In the genomic region with DNA sequence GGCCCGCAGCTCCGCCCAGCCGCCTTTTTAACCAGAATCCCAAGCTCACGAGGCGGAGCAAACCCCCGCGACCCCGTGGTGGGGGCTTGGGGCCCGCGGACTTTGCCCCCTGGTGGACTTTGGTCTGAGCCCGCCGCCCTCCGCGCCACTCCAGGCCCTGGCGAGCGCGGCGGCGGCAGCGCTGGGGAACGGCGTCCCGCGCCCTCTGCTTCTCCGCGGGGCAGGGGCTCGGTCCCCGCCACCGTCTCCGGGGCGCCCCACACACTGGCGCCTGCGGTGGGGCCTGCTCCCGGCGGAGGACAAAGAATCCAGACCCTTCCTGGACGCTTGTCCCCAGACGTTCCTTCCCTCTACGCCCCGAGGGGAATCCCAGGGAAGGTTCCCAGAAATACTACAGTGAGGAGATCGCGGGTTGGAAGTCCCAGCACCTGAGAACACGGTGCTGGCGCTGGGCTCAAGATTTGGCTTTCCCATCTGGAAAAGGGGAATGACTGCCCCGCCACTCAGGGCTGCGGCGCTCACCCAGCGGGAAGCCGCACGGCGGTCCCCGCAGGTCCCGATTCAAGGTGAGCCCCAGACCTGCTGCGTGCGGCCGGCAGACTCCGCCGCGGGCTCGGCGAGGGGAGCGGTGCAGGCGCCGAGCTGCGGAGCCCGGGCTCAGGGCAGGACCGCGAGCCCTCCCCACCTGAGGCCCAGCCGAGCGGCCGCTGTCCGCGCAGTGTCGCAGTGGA, we compare ENCODE assay signal across 9 cellular contexts. TPM values are rescaled to one million over a fixed set of nuclear protein-coding genes. Genes with fewer than 3 reads are reported as not detected.
A peak's percentile ranks its signal among the peaks of the same experiment; 100 is the strongest.
DNase-seq lines count a peak whose midpoint lies in the region; ATAC-seq and TF ChIP-seq lines count a peak whose summit lies in the region.
"Had no signal": no experiment of that assay in that cellular context is flagged by ENCODE, and none has a peak within 500 bp of the region (broad histone marks: within the 10 kb centered on the region; RNA-seq: fewer than 3 reads in every experiment).

TSS of gene HAAO (minus strand) at position 1 of the 731 bp plus-strand sequence. CDS start 47 bp downstream, outside the sequence.

- peaks cover 3% of the 10 kb centered on the region; the same call in 1 of the 2 replicates for H3K9me3 ChIP-seq in SJCRH30 (replicated peaks)

- TF ChIP-seq CTCF in fibroblast of the aortic adventitia (IDR thresholded peaks at IDR 0.05; ENCODE audit: insufficient read depth, low read length) (no peak), nephron (IDR thresholded peaks at IDR 0.05; ENCODE audit: unreplicated experiment in 3 of 3) (no peak)

- H3K4me1 ChIP-seq in SJCRH30: peaks cover 40% of the 10 kb centered on the region

- H3K4me3 ChIP-seq in SJCRH30 (peak within 1 kb of the TSS; percentile 63), fibroblast of the aortic adventitia (ENCODE audit: low read depth, low read length) (peak within 1 kb of the TSS; percentile 28)

- ATAC-seq in GM21515 (IDR thresholded peaks at IDR 0.05; ENCODE audit: unreplicated experiment) (peak; percentile 29), HG03108 (IDR thresholded peaks at IDR 0.05; ENCODE audit: unreplicated experiment) (no peak)

- H3K4me1 Mint-ChIP-seq in nephron: peaks cover 68% of the 10 kb centered on the region

- peak within 1 kb of the TSS; percentile 86 to 96 (median 90) for H3K4me3 Mint-ChIP-seq in nephron

- DNase-seq in ELF-1 (ENCODE audit: low read depth, low spot score) (peak; percentile 78), SJCRH30 (peak; percentile 59 to 62), fibroblast of the aortic adventitia (ENCODE audit: low read depth) (no peak), RKO (ENCODE audit: low spot score) (no peak)
- no peak for DNase-seq in stimulated activated CD4-positive, alpha-beta T cell treated with anti-CD3 and anti-CD28 coated beads, Interleukin-1b, Interleukin-23, amount 100 ng/mL, for 48 hours

- H3K27ac ChIP-seq in SJCRH30: peak within 1 kb of the TSS; percentile 78

- peaks cover 15% of the 10 kb centered on the region for H3K36me3 Mint-ChIP-seq in nephron (ENCODE audit: low read depth)

- H3K27ac Mint-ChIP-seq in nephron: peak within 1 kb of the TSS; percentile 99

- no peaks in the 10 kb centered on the region for H3K27me3 ChIP-seq in SJCRH30

- H3K9me3 Mint-ChIP-seq in nephron: no peaks in the 10 kb centered on the region

- peaks cover 8% of the 10 kb centered on the region for H3K27me3 Mint-ChIP-seq in nephron (ENCODE audit: low read depth)

- H3K36me3 ChIP-seq in SJCRH30: no peaks in the 10 kb centered on the region

RNA-seq across cellular contexts. Expression of gene HAAO, which starts in this region (rescaled TPM):
- 3.5 and 4.7 TPM in 2 replicates for total RNA-seq in SJCRH30 (2014; rRNA removed; shearing (Covaris generic))
- total RNA-seq in fibroblast of the aortic adventitia (ENCODE audit: low replicate concordance): 0.90 and 5.4 TPM in 2 replicates
- total RNA-seq: RPMI7951 had no signal

Comparison
In these comparisons a context has a peak if more than half of its experiments do, and no peak if none do; other contexts are left out.
1. DNase-seq: peak in ELF-1 (single experiment) and SJCRH30 (2 of 2); none in fibroblast of the aortic adventitia (single experiment), RKO (single experiment) and stimulated activated CD4-positive, alpha-beta T cell treated with anti-CD3 and anti-CD28 coated beads, Interleukin-1b, Interleukin-23, amount 100 ng/mL, for 48 hours (single experiment).